1 cellular context compared by ENCODE assay signal in the genomic region with DNA sequence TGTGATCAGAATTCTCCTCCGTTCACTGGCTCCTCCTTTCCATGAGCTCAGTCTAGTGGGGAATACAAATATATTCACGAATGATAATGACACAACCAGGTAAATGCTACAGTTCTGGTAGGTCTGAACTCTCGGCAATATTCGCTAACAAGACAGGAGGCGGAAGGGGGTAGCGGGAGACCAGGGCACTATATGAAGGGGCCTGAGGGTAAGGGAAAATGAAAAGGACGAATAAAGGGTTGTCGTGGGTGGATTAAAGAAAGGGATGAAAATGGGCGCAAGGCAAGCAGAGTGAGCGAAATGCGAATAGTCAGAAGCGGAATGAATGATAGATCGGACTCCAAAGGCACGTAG.
TF ChIP-seq lines count a peak whose summit lies in the region.

No MANE protein-coding gene starts in this region.

TF ChIP-seq in K562, 482 proteins besides CTCF, POLR2A, EP300 and RAD21 (continued from another document):
- TF ChIP-seq ZBTB2 (IDR thresholded peaks at IDR 0.05) = no peak
- TF ChIP-seq FOXJ2 (tag; IDR thresholded peaks at IDR 0.05) = no peak
